ENCODE assay signal across 10 cellular contexts in the genomic region with DNA sequence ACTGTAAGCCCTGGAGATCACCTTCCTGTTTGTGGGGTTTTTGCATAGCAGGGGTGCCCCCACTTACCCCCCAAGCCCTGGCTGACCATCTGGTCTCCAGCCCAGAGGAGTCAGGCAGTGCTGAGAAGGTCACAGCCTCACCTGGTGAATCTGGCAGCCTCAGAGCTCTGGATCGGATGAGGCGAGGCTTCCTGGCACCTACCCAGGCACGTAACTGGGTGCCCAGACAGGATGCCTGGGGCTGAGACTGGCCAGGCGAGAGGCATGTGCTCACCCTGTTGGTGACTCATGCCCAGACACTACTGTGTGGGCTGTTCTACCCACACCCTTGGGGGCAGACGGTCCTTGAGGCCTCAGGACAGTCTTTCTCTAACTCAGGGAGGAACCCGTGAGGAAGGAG. TPM values are rescaled to one million over a fixed set of nuclear protein-coding genes. Genes with fewer than 3 reads are reported as not detected.
DNase-seq lines count a peak whose midpoint lies in the region; ATAC-seq and TF ChIP-seq lines count a peak whose summit lies in the region.
"Had no signal": no experiment of that assay in that cellular context is flagged by ENCODE, and none has a peak within 500 bp of the region (broad histone marks: within the 10 kb centered on the region; RNA-seq: fewer than 3 reads in every experiment).

No MANE protein-coding gene starts in this region.

- no peak for TF ChIP-seq CTCF in adrenal gland (IDR thresholded peaks at IDR 0.05)

- WGBS in adrenal gland, 4 donors, result 10 to 55% (median 43%) methylated on average over 3 to 6 of the region's 6 CpGs

- intact Hi-C loops in adrenal gland (cut with DNase I) (loop anchor here in 1 of 2 donors (2.0 kb wide), 1 partner anchor 167 kb away; no protein-coding TSS in a partner anchor), left ventricle myocardium superior (cut with micrococcal nuclease) (no loop called here)

- H3K4me3 ChIP-seq in adrenal gland, result no peak overlapping the region
- H3K4me3 ChIP-seq: ovary had no signal

- ATAC-seq in left ventricle myocardium superior, result peak; percentile 81
- ATAC-seq in HG03521 (IDR thresholded peaks at IDR 0.05; ENCODE audit: unreplicated experiment), result no peak
- ATAC-seq in HG03457 (IDR thresholded peaks at IDR 0.05; ENCODE audit: unreplicated experiment), result no peak

- H3K36me3 ChIP-seq in adrenal gland (replicated peaks in 1 of 2), result no peaks in the 10 kb centered on the region
- H3K36me3 ChIP-seq: ovary had no signal

- no peaks in the 10 kb centered on the region for H3K4me1 ChIP-seq in adrenal gland (replicated peaks in 1 of 2)

- H3K27me3 ChIP-seq in adrenal gland, result no peaks in the 10 kb centered on the region
- H3K27me3 ChIP-seq: ovary had no signal

- no peak for TF ChIP-seq POLR2A in adrenal gland (IDR thresholded peaks at IDR 0.05)

- no peaks in the 10 kb centered on the region for H3K9me3 ChIP-seq in adrenal gland (replicated peaks in 1 of 3)
- H3K9me3 ChIP-seq: ovary had no signal

- H3K27ac ChIP-seq in adrenal gland, result no peak overlapping the region
- H3K27ac ChIP-seq: ovary had no signal

- DNase-seq in HS-5 (ENCODE audit: low read depth), result peak; percentile 90
- DNase-seq in adrenal gland, result peak; percentile 26 to 79 (median 69)
- peak; percentile 46 for DNase-seq in left ventricle myocardium superior
- DNase-seq in stromal cell of bone marrow (ENCODE audit: low read depth), result peak; percentile 54
- DNase-seq in SK-N-DZ (ENCODE audit: low spot score), result no peak
- no peak for DNase-seq in NCI-H146 (lab: John Stamatoyannopoulos, UW)
- DNase-seq: activated naive CD4-positive, alpha-beta T cell treated with anti-CD3 and anti-CD28 coated beads for 36 hours had no signal

RNA-seq across cellular contexts. Expression of gene PADI3, which starts 15.2 kb away (rescaled TPM):
- total RNA-seq in adrenal gland, result not detected
- not detected for polyA plus RNA-seq in adrenal gland
- not detected for total RNA-seq in left ventricle myocardium superior
- polyA plus RNA-seq in SK-N-DZ (2014; cell fraction: cytosol; rRNA removed), result not detected in 2 replicates
- polyA plus RNA-seq in SK-N-DZ (2014; cell fraction: nucleus; rRNA removed), result not detected in 2 replicates
- total RNA-seq: activated naive CD4-positive, alpha-beta T cell treated with anti-CD3 and anti-CD28 coated beads for 36 hours; ovary had no signal
- polyA plus RNA-seq: ovary had no signal

RNA-seq across cellular contexts. Expression of gene PADI1, which starts 28.7 kb away (rescaled TPM):
- total RNA-seq in adrenal gland, result not detected
- under 1 TPM in 2 of 3 donors, not detected in 1; 0.08 to 0.10 TPM for polyA plus RNA-seq in adrenal gland
- total RNA-seq in left ventricle myocardium superior, result not detected
- not detected in 2 replicates for polyA plus RNA-seq in SK-N-DZ (2014; cell fraction: cytosol; rRNA removed)
- polyA plus RNA-seq in SK-N-DZ (2014; cell fraction: nucleus; rRNA removed), result not detected in 2 replicates
- total RNA-seq: activated naive CD4-positive, alpha-beta T cell treated with anti-CD3 and anti-CD28 coated beads for 36 hours had no signal
- polyA plus RNA-seq: ovary had no signal

Comparison
In these comparisons a context has a peak if more than half of its experiments do, and no peak if none do; other contexts are left out.
1. DNase-seq: peak in HS-5 (single experiment), adrenal gland (7 of 7), left ventricle myocardium superior (single experiment) and stromal cell of bone marrow (single experiment); none in SK-N-DZ (single experiment) and NCI-H146 (single experiment).